In genomic region chr15:52877255-52877654, GRCh38 we compare ENCODE assay signal across 22 cellular contexts.
DNase-seq lines count a peak whose midpoint lies in the region; ATAC-seq, FAIRE-seq and TF ChIP-seq lines count a peak whose summit lies in the region.
"Had no signal": no experiment of that assay in that cellular context is flagged by ENCODE, and none has a peak within 500 bp of the region (broad histone marks: within the 10 kb centered on the region; RNA-seq: fewer than 3 reads in every experiment).

No MANE protein-coding gene starts in this region.

- no peak for TF ChIP-seq RAD21 in HepG2 (CRISPR knock-in tag; IDR thresholded peaks at IDR 0.05)

- in situ Hi-C loops in HepG2 (cut with HindIII; ENCODE audit: extremely low pct_ligation_motif_present, low pct_unique_long_range_greater_than_20kb): no loop called here

- H2AFZ ChIP-seq in HepG2 (ENCODE audit: low read length) (no peak overlapping the region), neural progenitor cell (replicated peaks) (no peak overlapping the region)

- H3K4me2 ChIP-seq in HepG2 (ENCODE audit: low read depth, low read length) (no peak overlapping the region), neural progenitor cell (no peak overlapping the region)
- H3K4me2 ChIP-seq: A549; BLaER1 treated with 17β-estradiol and CSF1 and Interleukin-3, amounts not matched to agents 10 nM and 100 nM had no signal

- H3K4me3 ChIP-seq in HepG2 (replicated peaks in 1 of 3; ENCODE audit: insufficient read depth in 1 of 3, low read depth in 2 of 3, low read length in 3 of 3) (no peak overlapping the region), right lobe of liver (no peak overlapping the region), neural progenitor cell (no peak overlapping the region)
- H3K4me3 ChIP-seq: A549; BLaER1 treated with 17β-estradiol and CSF1 and Interleukin-3, amounts not matched to agents 10 nM and 100 nM had no signal

- DNase-seq in HepG2 (ENCODE audit: low spot score) (no peak), right lobe of liver (no peak), neural progenitor cell (ENCODE audit: low spot score) (no peak), C1 segment of cervical spinal cord (lab: John Stamatoyannopoulos, UW) (no peak), DMS79 treated with DMSO at 0.1 percent for 48 hours (lab: John Stamatoyannopoulos, UW) (no peak)
- DNase-seq: AML-193; CD4-positive, CD25-positive, alpha-beta regulatory T cell; CD8-positive, alpha-beta memory T cell; COR-L47; DMS 273 treated with DMSO at 0.1 percent for 48 hours; DMS153; DMS79; GF-D8 had no signal

- peaks cover 3% of the 10 kb centered on the region for H3K27me3 Mint-ChIP-seq in neural progenitor cell (ENCODE audit: insufficient read depth, low read depth)

- POLR2A ChIA-PET in HepG2 (lab: Yijun Ruan, JAX): no interaction called here

- H3K36me3 Mint-ChIP-seq in neural progenitor cell: no peaks in the 10 kb centered on the region
- H3K36me3 Mint-ChIP-seq: CD14-positive monocyte; CD4-positive, alpha-beta memory T cell; CD4-positive, CD25-positive, alpha-beta regulatory T cell; CD8-positive, alpha-beta memory T cell had no signal

- H3K27me3 ChIP-seq in HepG2 (ENCODE audit: control insufficient read depth in 1 of 2, insufficient read depth in 2 of 2, low read length in 2 of 2) (no peaks in the 10 kb centered on the region), right lobe of liver (no peaks in the 10 kb centered on the region), neural progenitor cell (no peaks in the 10 kb centered on the region)
- H3K27me3 ChIP-seq: BLaER1 treated with 17β-estradiol and CSF1 and Interleukin-3, amounts not matched to agents 10 nM and 100 nM had no signal

- H3K4me3 Mint-ChIP-seq in neural progenitor cell: peak overlapping the region; percentile 6
- H3K4me3 Mint-ChIP-seq: B cell; CD14-positive monocyte; CD4-positive, alpha-beta memory T cell; CD4-positive, CD25-positive, alpha-beta regulatory T cell; CD8-positive, alpha-beta memory T cell had no signal

- no peaks in the 10 kb centered on the region for H3K79me2 ChIP-seq in HepG2 (ENCODE audit: insufficient read depth, low read length)
- no peaks in the 10 kb centered on the region for H3K79me2 ChIP-seq in neural progenitor cell (ENCODE audit: low read depth)

- TF ChIP-seq CTCF in HepG2 (CRISPR knock-in tag; IDR thresholded peaks at IDR 0.05): no peak
- TF ChIP-seq CTCF in right lobe of liver (IDR thresholded peaks at IDR 0.05): no peak
- TF ChIP-seq CTCF in neural progenitor cell (IDR thresholded peaks at IDR 0.05): no peak

- intact Hi-C loops in HepG2 (cut with micrococcal nuclease; ENCODE audit: unreplicated experiment): no loop called here
- intact Hi-C loops in right lobe of liver (cut with DNase I): no loop called here

- TF ChIP-seq POLR2A in HepG2 (IDR thresholded peaks at IDR 0.05; ENCODE audit: insufficient read depth in 1 of 2, low read depth in 2 of 2, low read length in 2 of 2): no peak
- no peak for TF ChIP-seq POLR2A in right lobe of liver (IDR thresholded peaks at IDR 0.05)

- no peak overlapping the region for H3K9ac ChIP-seq in HepG2 (ENCODE audit: insufficient read depth, low read depth, low read length)
- no peak overlapping the region for H3K9ac ChIP-seq in neural progenitor cell
- H3K9ac ChIP-seq: BLaER1 treated with 17β-estradiol and CSF1 and Interleukin-3, amounts not matched to agents 10 nM and 100 nM had no signal

- H3F3A ChIP-seq in neural progenitor cell (ENCODE audit: low read depth): no peaks in the 10 kb centered on the region

- H3K27ac ChIP-seq in HepG2 (ENCODE audit: extremely low read length, insufficient read depth, low read length): no peak overlapping the region
- H3K27ac ChIP-seq in right lobe of liver: no peak overlapping the region
- H3K27ac ChIP-seq in neural progenitor cell: no peak overlapping the region
- H3K27ac ChIP-seq: 22Rv1; A549; BLaER1 treated with 17β-estradiol and CSF1 and Interleukin-3, amounts not matched to agents 10 nM and 100 nM had no signal

- H3K4me1 Mint-ChIP-seq in neural progenitor cell: peaks cover 59% of the 10 kb centered on the region
- H3K4me1 Mint-ChIP-seq: B cell; CD14-positive monocyte; CD4-positive, alpha-beta memory T cell; CD4-positive, CD25-positive, alpha-beta regulatory T cell; CD8-positive, alpha-beta memory T cell had no signal

- peak overlapping the region; percentile 72 for H3K27ac Mint-ChIP-seq in neural progenitor cell
- H3K27ac Mint-ChIP-seq: B cell; CD14-positive monocyte; CD4-positive, alpha-beta memory T cell; CD4-positive, CD25-positive, alpha-beta regulatory T cell; CD8-positive, alpha-beta memory T cell had no signal

- no peak for FAIRE-seq in HepG2 (lab: Jason Lieb, UNC)
- FAIRE-seq: G401.6, GM12891, GM19239 had no signal

- H3K4me1 ChIP-seq in HepG2 (ENCODE audit: insufficient read depth, low read length) (no peaks in the 10 kb centered on the region), right lobe of liver (no peaks in the 10 kb centered on the region), neural progenitor cell (peaks cover 11% of the 10 kb centered on the region)
- H3K4me1 ChIP-seq: A549; BLaER1 treated with 17β-estradiol and CSF1 and Interleukin-3, amounts not matched to agents 10 nM and 100 nM had no signal

- H3K36me3 ChIP-seq in HepG2 (replicated peaks in 1 of 2; ENCODE audit: control insufficient read depth in 1 of 2, insufficient read depth in 2 of 2, low read length in 2 of 2): no peaks in the 10 kb centered on the region
- H3K36me3 ChIP-seq in right lobe of liver: no peaks in the 10 kb centered on the region
- H3K36me3 ChIP-seq in neural progenitor cell: no peaks in the 10 kb centered on the region
- H3K36me3 ChIP-seq: BLaER1 treated with 17β-estradiol and CSF1 and Interleukin-3, amounts not matched to agents 10 nM and 100 nM had no signal

- no peaks in the 10 kb centered on the region for H3K9me3 Mint-ChIP-seq in neural progenitor cell
- H3K9me3 Mint-ChIP-seq: CD8-positive, alpha-beta memory T cell had no signal

- CTCF ChIA-PET in HepG2 (lab: Yijun Ruan, JAX; ENCODE audit: low intra/inter-chr PET ratio, low total read pairs): no interaction called here

- ATAC-seq in HepG2: no peak
- no peak for ATAC-seq in right lobe of liver
- ATAC-seq: A549 had no signal

- H4K20me1 ChIP-seq in HepG2 (ENCODE audit: insufficient read depth, low read length): no peaks in the 10 kb centered on the region
- H4K20me1 ChIP-seq in neural progenitor cell (ENCODE audit: low read depth): no peaks in the 10 kb centered on the region
- H4K20me1 ChIP-seq: BLaER1 treated with 17β-estradiol and CSF1 and Interleukin-3, amounts not matched to agents 10 nM and 100 nM had no signal

- WGBS in HepG2 (ENCODE audit: low lambda C conversion rate): 31% methylated on average over 5 of the region's 5 CpGs
- WGBS in right lobe of liver (ENCODE audit: insufficient coverage, low coverage, low lambda C conversion rate, missing lambda C conversion rate): 51% methylated on average over 4 of the region's 5 CpGs

- TF ChIP-seq EP300 in HepG2 (IDR thresholded peaks at IDR 0.05; ENCODE audit: low read depth in 2 of 2, low read length in 2 of 2) (no peak), HepG2 (CRISPR knock-in tag; IDR thresholded peaks at IDR 0.05; ENCODE audit: borderline replicate concordance) (no peak)

- BruUV-seq in HepG2 (replicated peaks; lab: Mats Ljungman, UMichigan): no TSS peak

- H3K9me3 ChIP-seq in HepG2 (ENCODE audit: low read length) (no peaks in the 10 kb centered on the region), right lobe of liver (no peaks in the 10 kb centered on the region), neural progenitor cell (ENCODE audit: low read depth) (no peaks in the 10 kb centered on the region)
- H3K9me3 ChIP-seq: A549; BLaER1 treated with 17β-estradiol and CSF1 and Interleukin-3, amounts not matched to agents 10 nM and 100 nM had no signal

TF ChIP-seq in HepG2, 621 proteins besides CTCF, POLR2A, EP300 and RAD21:
- TF ChIP-seq PCBP2 (optimal IDR thresholded peaks at IDR 0.05; ENCODE audit: low read depth, low read length, poor library complexity, severe bottlenecking) (peak; percentile 32), TBX3 (IDR thresholded peaks at IDR 0.05; ENCODE audit: borderline replicate concordance) (no peak)
